ENCODE assay signal across 18 cellular contexts in genomic region chr10:68121020-68121743, GRCh38. TPM values are rescaled to one million over a fixed set of nuclear protein-coding genes. Genes with fewer than 3 reads are reported as not detected.
DNase-seq lines count a peak whose midpoint lies in the region; ATAC-seq and TF ChIP-seq lines count a peak whose summit lies in the region.
"Had no signal": no experiment of that assay in that cellular context is flagged by ENCODE, and none has a peak within 500 bp of the region (broad histone marks: within the 10 kb centered on the region; RNA-seq: fewer than 3 reads in every experiment).

No MANE protein-coding gene starts in this region.

- no peaks in the 10 kb centered on the region for H3K4me1 ChIP-seq in breast epithelium
- H3K4me1 ChIP-seq in mammary epithelial cell (ENCODE audit: insufficient read depth, low read length): no peaks in the 10 kb centered on the region
- peaks cover 15% of the 10 kb centered on the region for H3K4me1 ChIP-seq in adipocyte (ENCODE audit: control insufficient read depth, insufficient read depth, low read length)
- peaks cover 26% of the 10 kb centered on the region for H3K4me1 ChIP-seq in skeletal muscle satellite cell (ENCODE audit: control insufficient read depth, insufficient read depth, low read length)
- H3K4me1 ChIP-seq: BE2C had no signal

- no peaks in the 10 kb centered on the region for H3K27me3 Mint-ChIP-seq in nephron progenitor cell (ENCODE audit: low read depth, poor library complexity)

- H3K27ac ChIP-seq in breast epithelium (no peak overlapping the region), mammary epithelial cell (ENCODE audit: insufficient read depth, low read depth, low read length) (no peak overlapping the region)
- H3K27ac ChIP-seq: 22Rv1, RWPE1 had no signal

- WGBS in mammary epithelial cell (ENCODE audit: low coverage, missing lambda C conversion rate): 94% methylated on average over 15 of the region's 15 CpGs

- CTCF ChIA-PET in mammary epithelial cell (lab: Charles Lee; ENCODE audit: low non-redundant PET): no interaction called here

- no peak for TF ChIP-seq POLR2A in breast epithelium (IDR thresholded peaks at IDR 0.05)

- H3K9me3 ChIP-seq in breast epithelium (no peaks in the 10 kb centered on the region), mammary epithelial cell (replicated peaks; ENCODE audit: insufficient read depth, low read length) (no peaks in the 10 kb centered on the region), adipocyte (ENCODE audit: control insufficient read depth, low read length) (no peaks in the 10 kb centered on the region), skeletal muscle satellite cell (replicated peaks; ENCODE audit: low read length) (no peaks in the 10 kb centered on the region)
- H3K9me3 ChIP-seq: BE2C had no signal

- no peaks in the 10 kb centered on the region for H3K79me2 ChIP-seq in mammary epithelial cell (ENCODE audit: insufficient read depth, low read length)

- H3K36me3 Mint-ChIP-seq in nephron progenitor cell (ENCODE audit: low read depth): no peaks in the 10 kb centered on the region
- H3K36me3 Mint-ChIP-seq: CD8-positive, alpha-beta T cell had no signal

- H3K9me3 Mint-ChIP-seq in nephron progenitor cell: no peaks in the 10 kb centered on the region
- H3K9me3 Mint-ChIP-seq: CD8-positive, alpha-beta T cell had no signal

- in situ Hi-C loops in mammary epithelial cell (cut with MboI; ENCODE audit: low sequenced_read_pairs in 2 of 2): no loop called here

- no peak for TF ChIP-seq CTCF in breast epithelium (IDR thresholded peaks at IDR 0.05)
- TF ChIP-seq CTCF in mammary epithelial cell (conservative IDR thresholded peaks at IDR 0.05 in 1 of 2, IDR thresholded peaks at IDR 0.05 in 1 of 2; ENCODE audit: extremely low read depth in 1 of 2, insufficient read depth in 1 of 2, low read depth in 1 of 2, low read length in 2 of 2): no peak
- no peak for TF ChIP-seq CTCF in nephron progenitor cell (IDR thresholded peaks at IDR 0.05)

- DNase-seq in breast epithelium (ENCODE audit: low spot score in 2 of 2) (no peak), mammary epithelial cell (no peak), adipocyte (ENCODE audit: low read depth) (no peak), nephron progenitor cell (no peak), anterior cingulate cortex (lab: John Stamatoyannopoulos, UW) (no peak), NCI-H1436 treated with DMSO at 0.1 percent for 48 hours (lab: John Stamatoyannopoulos, UW) (no peak)
- DNase-seq: BE2C; CD8-positive, alpha-beta T cell; KBM-7; MV-4-11; NCI-H1436; NCI-H2081 treated with DMSO at 0.1 percent for 48 hours; NCI-H510A; NCI-H774 had no signal

- intact Hi-C loops in breast epithelium (cut with DNase I; ENCODE audit: low total_unique reads) (no loop called here), mammary epithelial cell (cut with micrococcal nuclease) (no loop called here)

- no peak for ATAC-seq in HG03460 (IDR thresholded peaks at IDR 0.05; ENCODE audit: unreplicated experiment)
- ATAC-seq: CD8-positive, alpha-beta T cell had no signal

- H3K27me3 ChIP-seq in breast epithelium (no peaks in the 10 kb centered on the region), mammary epithelial cell (ENCODE audit: insufficient read depth, low read length) (no peaks in the 10 kb centered on the region), adipocyte (replicated peaks; ENCODE audit: control insufficient read depth, insufficient read depth, low read length) (no peaks in the 10 kb centered on the region), skeletal muscle satellite cell (ENCODE audit: control insufficient read depth, insufficient read depth, low read length) (no peaks in the 10 kb centered on the region)
- H3K27me3 ChIP-seq: BE2C had no signal

- H3K4me3 ChIP-seq in breast epithelium (peak overlapping the region in 2 of 3 donors; percentile 3 to 18), mammary epithelial cell (replicated peaks in 1 of 3; ENCODE audit: insufficient read depth in 1 of 3, low read depth in 2 of 3, low read length in 3 of 3) (no peak overlapping the region), adipocyte (ENCODE audit: low read length) (peak overlapping the region; percentile 73), skeletal muscle satellite cell (ENCODE audit: low read length) (no peak overlapping the region)

- H3K4me2 ChIP-seq in mammary epithelial cell (ENCODE audit: insufficient read depth, low read depth, low read length): no peak overlapping the region
- peak overlapping the region; percentile 43 for H3K4me2 ChIP-seq in skeletal muscle satellite cell (ENCODE audit: low read length)

- H3K9ac ChIP-seq in mammary epithelial cell (ENCODE audit: insufficient read depth, low read length) (no peak overlapping the region), adipocyte (ENCODE audit: low read length) (peak overlapping the region; percentile 47), skeletal muscle satellite cell (ENCODE audit: low read depth, low read length) (peak overlapping the region; percentile 55)

- H3K4me3 Mint-ChIP-seq in nephron progenitor cell: no peak overlapping the region
- H3K4me3 Mint-ChIP-seq: CD8-positive, alpha-beta T cell had no signal

- no peak overlapping the region for H2AFZ ChIP-seq in mammary epithelial cell (ENCODE audit: low read depth, low read length)

- peaks cover 6% of the 10 kb centered on the region for H3K4me1 Mint-ChIP-seq in nephron progenitor cell

- no peaks in the 10 kb centered on the region for H4K20me1 ChIP-seq in mammary epithelial cell (ENCODE audit: insufficient read depth, low read length)

- peak overlapping the region; percentile 47 for H3K27ac Mint-ChIP-seq in nephron progenitor cell
- H3K27ac Mint-ChIP-seq: CD8-positive, alpha-beta T cell had no signal

- H3K36me3 ChIP-seq in breast epithelium: no peaks in the 10 kb centered on the region
- H3K36me3 ChIP-seq in mammary epithelial cell (ENCODE audit: insufficient read depth, low read length): no peaks in the 10 kb centered on the region
- H3K36me3 ChIP-seq in adipocyte (ENCODE audit: control insufficient read depth, insufficient read depth, low read length, severe bottlenecking): no peaks in the 10 kb centered on the region
- peaks cover 46% of the 10 kb centered on the region for H3K36me3 ChIP-seq in skeletal muscle satellite cell (ENCODE audit: insufficient read depth, low read length)
- H3K36me3 ChIP-seq: BE2C had no signal

- no TSS peak for BruUV-seq in mammary epithelial cell (replicated peaks; lab: Mats Ljungman, UMichigan)

- dilution Hi-C loops in mammary epithelial cell (cut with HindIII; ENCODE audit: low sequenced_read_pairs): no loop called here

RNA-seq across cellular contexts. Expression of gene MYPN, which starts 11.9 kb away (rescaled TPM):
- total RNA-seq in breast epithelium (under 1 TPM in 1 of 3 donors, not detected in 2; 0.33 TPM), mammary epithelial cell (1 to 10 TPM; 1.8 to 3.0 TPM)
- polyA plus RNA-seq in mammary epithelial cell: 2.2 TPM
- polyA minus RNA-seq in mammary epithelial cell: 2.3 TPM
- total RNA-seq in skeletal muscle satellite cell (2012; rRNA removed): 2.2 and 8.6 TPM in 2 replicates
- total RNA-seq: CD8-positive, alpha-beta T cell had no signal

RNA-seq across cellular contexts. Expression of gene HERC4, which starts 46.1 kb away (rescaled TPM):
- 10 to 100 TPM; 43.2 to 81.4 (median 66.2) TPM for total RNA-seq in breast epithelium
- 10 to 100 TPM; 79.4 to 88.7 TPM for total RNA-seq in mammary epithelial cell
- polyA plus RNA-seq in mammary epithelial cell: 18.6 TPM
- polyA minus RNA-seq in mammary epithelial cell: 31.3 TPM
- 79.7 and 145 TPM in 2 replicates for total RNA-seq in skeletal muscle satellite cell (2012; rRNA removed)

Comparison
In these comparisons a context has a peak if more than half of its experiments do, and no peak if none do; other contexts are left out.
1. H3K4me3 ChIP-seq: peak in breast epithelium (2 of 3) and adipocyte (single experiment); none in mammary epithelial cell (0 of 3) and skeletal muscle satellite cell (single experiment).